Comparison of ENCODE assay signal across 14 cellular contexts in genomic region chr10:132542086-132542775, GRCh38.
DNase-seq lines count a peak whose midpoint lies in the region; ATAC-seq and TF ChIP-seq lines count a peak whose summit lies in the region.
"Had no signal": no experiment of that assay in that cellular context is flagged by ENCODE, and none has a peak within 500 bp of the region (broad histone marks: within the 10 kb centered on the region; RNA-seq: fewer than 3 reads in every experiment).

No MANE protein-coding gene starts in this region.

- no peaks in the 10 kb centered on the region for H3K36me3 ChIP-seq in KMS-11 (ENCODE audit: insufficient read depth)

- peak overlapping the region; percentile 11; the same call in 1 of the 2 replicates for H3K4me2 ChIP-seq in KMS-11

- TF ChIP-seq CTCF in KMS-11 (conservative IDR thresholded peaks at IDR 0.05; ENCODE audit: low read depth, low read length): no peak

- H3K4me1 ChIP-seq in KMS-11 (ENCODE audit: low read depth, poor library complexity, severe bottlenecking): peaks cover 46% of the 10 kb centered on the region

- ATAC-seq in stimulated activated memory B cell treated with anti-CD40 and anti-IgM and Interleukin-4, amounts not matched to agents 10 μg/mL and 1 μg/mL and 100 μg/mL, for 72 hours: no peak
- ATAC-seq in GM21529 (IDR thresholded peaks at IDR 0.05; ENCODE audit: unreplicated experiment): no peak
- ATAC-seq: esophagus mucosa had no signal

- H3K4me3 Mint-ChIP-seq in activated naive CD4-positive, alpha-beta T cell treated with anti-CD3 and anti-CD28 coated beads, Interleukin-2, amount 50 U/mL, for 24 hours: peak overlapping the region; percentile 83
- no peak overlapping the region for H3K4me3 Mint-ChIP-seq in stimulated activated memory B cell treated with anti-CD40 and anti-IgM and Interleukin-4, amounts not matched to agents 10 μg/mL and 1 μg/mL and 100 μg/mL, for 72 hours

- no peaks in the 10 kb centered on the region for H3K9me3 Mint-ChIP-seq in activated naive CD4-positive, alpha-beta T cell treated with anti-CD3 and anti-CD28 coated beads, Interleukin-2, amount 50 U/mL, for 24 hours
- no peaks in the 10 kb centered on the region for H3K9me3 Mint-ChIP-seq in stimulated activated memory B cell treated with anti-CD40 and anti-IgM and Interleukin-4, amounts not matched to agents 10 μg/mL and 1 μg/mL and 100 μg/mL, for 72 hours
- H3K9me3 Mint-ChIP-seq: activated naive CD4-positive, alpha-beta T cell treated with anti-CD3 and anti-CD28 coated beads for 36 hours had no signal

- H4K20me1 ChIP-seq in KMS-11 (ENCODE audit: insufficient read depth): no peaks in the 10 kb centered on the region

- no peak overlapping the region for H3K4me3 ChIP-seq in KMS-11 (IDR thresholded peaks at IDR 0.05; ENCODE audit: insufficient read depth, low read depth, low read length)

- H3K79me2 ChIP-seq in KMS-11 (ENCODE audit: insufficient read depth, low read depth): peaks cover 8% of the 10 kb centered on the region; the same call in 1 of the 2 replicates

- no peaks in the 10 kb centered on the region for H3K27me3 ChIP-seq in KMS-11 (ENCODE audit: insufficient read depth, low read depth)

- no peaks in the 10 kb centered on the region for H3K27me3 Mint-ChIP-seq in activated naive CD4-positive, alpha-beta T cell treated with anti-CD3 and anti-CD28 coated beads, Interleukin-2, amount 50 U/mL, for 24 hours
- no peaks in the 10 kb centered on the region for H3K27me3 Mint-ChIP-seq in stimulated activated memory B cell treated with anti-CD40 and anti-IgM and Interleukin-4, amounts not matched to agents 10 μg/mL and 1 μg/mL and 100 μg/mL, for 72 hours

- H2AFZ ChIP-seq in KMS-11 (ENCODE audit: low read depth): no peak overlapping the region

- H3K9ac ChIP-seq in KMS-11: no peak overlapping the region

- peaks cover 2% of the 10 kb centered on the region for H3K36me3 Mint-ChIP-seq in activated naive CD4-positive, alpha-beta T cell treated with anti-CD3 and anti-CD28 coated beads, Interleukin-2, amount 50 U/mL, for 24 hours
- H3K36me3 Mint-ChIP-seq in stimulated activated memory B cell treated with anti-CD40 and anti-IgM and Interleukin-4, amounts not matched to agents 10 μg/mL and 1 μg/mL and 100 μg/mL, for 72 hours: peaks cover 5% of the 10 kb centered on the region

- H3K4me1 Mint-ChIP-seq in activated naive CD4-positive, alpha-beta T cell treated with anti-CD3 and anti-CD28 coated beads, Interleukin-2, amount 50 U/mL, for 24 hours: peaks cover 86% of the 10 kb centered on the region
- peaks cover 90% of the 10 kb centered on the region for H3K4me1 Mint-ChIP-seq in stimulated activated memory B cell treated with anti-CD40 and anti-IgM and Interleukin-4, amounts not matched to agents 10 μg/mL and 1 μg/mL and 100 μg/mL, for 72 hours

- H3K27ac Mint-ChIP-seq in activated naive CD4-positive, alpha-beta T cell treated with anti-CD3 and anti-CD28 coated beads, Interleukin-2, amount 50 U/mL, for 24 hours: no peak overlapping the region
- peak overlapping the region; percentile 38 for H3K27ac Mint-ChIP-seq in stimulated activated memory B cell treated with anti-CD40 and anti-IgM and Interleukin-4, amounts not matched to agents 10 μg/mL and 1 μg/mL and 100 μg/mL, for 72 hours

- DNase-seq in activated naive CD4-positive, alpha-beta T cell (lab: John Stamatoyannopoulos, UW): no peak
- DNase-seq in islet precursor cell: peak; percentile 39
- no peak for DNase-seq in NCI-H345 (lab: John Stamatoyannopoulos, UW)
- no peak for DNase-seq in KG1 (lab: John Stamatoyannopoulos, UW)
- DNase-seq: mesenchymal stem cell; MM.1S; NCI-H2171 treated with DMSO at 0.1 percent for 48 hours; stimulated activated CD4-positive, alpha-beta T cell treated with anti-CD3 and anti-CD28 coated beads, Interleukin-2, amount 100 ng/mL, for 24 hours had no signal

- no peak overlapping the region for H3K27ac ChIP-seq in KMS-11
